ENCODE assay signal across 1 cellular context in genomic region chr16:17403859-17404545, GRCh38.
TF ChIP-seq lines count a peak whose summit lies in the region.

No MANE protein-coding gene starts in this region.

TF ChIP-seq in GM23338, 12 proteins besides CTCF, POLR2A, EP300 and RAD21:
- no peak for TF ChIP-seq ZNF462 (CRISPR knock-in tag; IDR thresholded peaks at IDR 0.05)
- TF ChIP-seq NANOG (IDR thresholded peaks at IDR 0.05; ENCODE audit: borderline replicate concordance) = no peak
- no peak for TF ChIP-seq ETS1 (IDR thresholded peaks at IDR 0.05)
- TF ChIP-seq ZNF114 (CRISPR knock-in tag; IDR thresholded peaks at IDR 0.05) = no peak
- no peak for TF ChIP-seq EZH2 (IDR thresholded peaks at IDR 0.05; ENCODE audit: low read depth, unreplicated experiment)
- no peak for TF ChIP-seq CREB1 (CRISPR knock-in tag; IDR thresholded peaks at IDR 0.05; ENCODE audit: low read depth)
- TF ChIP-seq POLR2AphosphoS5 (IDR thresholded peaks at IDR 0.05; ENCODE audit: low read depth) = no peak
- TF ChIP-seq EZH2phosphoT487 (IDR thresholded peaks at IDR 0.05; ENCODE audit: unreplicated experiment) = no peak
- TF ChIP-seq STAT1 (IDR thresholded peaks at IDR 0.05; ENCODE audit: unreplicated experiment) = no peak
- no peak for TF ChIP-seq JUNB (IDR thresholded peaks at IDR 0.05; ENCODE audit: unreplicated experiment)
- TF ChIP-seq REST (IDR thresholded peaks at IDR 0.05; ENCODE audit: unreplicated experiment) = no peak
